ENCODE assay signal across 6 cellular contexts in the genomic region with DNA sequence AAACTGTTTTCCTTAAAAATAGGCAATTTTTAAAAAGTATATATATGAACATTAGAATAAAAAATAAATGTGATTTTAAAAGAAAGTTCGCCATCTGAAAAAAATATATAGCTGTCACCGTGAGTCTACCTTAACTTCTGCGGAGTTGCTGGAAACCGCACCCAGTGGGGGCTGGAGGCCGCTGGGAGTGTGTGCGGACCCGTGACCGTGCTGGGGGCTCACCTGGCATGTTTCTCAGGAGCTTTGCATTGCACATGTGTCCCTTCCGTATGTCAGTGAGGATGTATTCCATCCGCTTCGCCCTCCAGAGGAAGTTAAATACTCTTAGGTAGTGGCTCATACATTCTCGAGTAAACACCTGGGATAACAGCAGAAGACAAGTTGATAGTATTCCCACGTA.
"Had no signal": no experiment of that assay in that cellular context is flagged by ENCODE, and none has a peak within 500 bp of the region (broad histone marks: within the 10 kb centered on the region; RNA-seq: fewer than 3 reads in every experiment).

No MANE protein-coding gene starts in this region.

- H3K4me3 ChIP-seq: K562 had no signal

- H3K27me3 Mint-ChIP-seq: IgD-negative memory B cell had no signal

- H3K4me3 Mint-ChIP-seq: IgD-negative memory B cell had no signal

- H3K9me3 Mint-ChIP-seq: IgD-negative memory B cell had no signal

- H3K27ac Mint-ChIP-seq: IgD-negative memory B cell had no signal

- DNase-seq: IMR-90 had no signal

- H3K27ac ChIP-seq: HL-60 had no signal

- FAIRE-seq: HepG2, HTR-8/SVneo, K562 had no signal
